In the genomic region with DNA sequence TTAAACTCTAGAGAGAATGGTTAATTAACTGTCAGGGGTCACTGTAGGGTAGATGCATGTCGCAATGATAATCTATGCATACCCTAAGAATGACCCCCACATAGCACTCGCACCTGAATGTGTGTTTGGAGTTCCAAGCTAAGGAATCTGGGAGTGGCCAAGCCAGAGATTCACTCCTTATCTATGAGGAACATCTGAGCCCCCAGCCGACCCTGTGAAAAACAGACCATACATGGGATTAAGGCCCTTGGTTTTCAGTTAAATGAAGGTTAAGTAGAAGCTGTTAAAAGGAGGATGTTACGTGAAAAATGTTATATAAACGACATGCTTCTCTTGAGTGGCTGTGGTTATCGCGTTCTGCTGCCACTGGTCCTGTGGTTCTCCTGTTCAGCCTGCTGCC, we compare ENCODE assay signal across 40 cellular contexts.
"Had no signal": no experiment of that assay in that cellular context is flagged by ENCODE, and none has a peak within 500 bp of the region (broad histone marks: within the 10 kb centered on the region; RNA-seq: fewer than 3 reads in every experiment).

No MANE protein-coding gene starts in this region.

- H3K36me3 Mint-ChIP-seq: activated CD4-positive, alpha-beta memory T cell treated with anti-CD3 and anti-CD28 coated beads for 36 hours; activated CD8-positive, alpha-beta memory T cell treated with anti-CD3 and anti-CD28 coated beads, Interleukin-2, amount 10 ng/mL, durations not matched to agents 7 days and 5 days; activated naive CD8-positive, alpha-beta T cell treated with anti-CD3 and anti-CD28 coated beads for 36 hours had no signal

- H3K4me1 ChIP-seq: Peyer's patch had no signal

- H3K27me3 ChIP-seq: brain microvascular endothelial cell, Peyer's patch had no signal

- H3K27ac ChIP-seq: brain microvascular endothelial cell, KMS-11, Peyer's patch, RWPE1 had no signal

- DNase-seq: activated B cell treated with CpG ODN at 0.5 μM for 24 hours; activated CD4-positive, alpha-beta memory T cell treated with anti-CD3 and anti-CD28 coated beads for 36 hours; activated CD4-positive, alpha-beta T cell treated with anti-CD3 and anti-CD28 coated beads for 4 hours; activated CD4-positive, alpha-beta T cell treated with anti-CD3 and anti-CD28 coated beads, Interleukin-2, amount 50 U/mL, for 1 hour; activated CD4-positive, CD25-positive, alpha-beta regulatory T cell treated with anti-CD3 and anti-CD28 coated beads, Interleukin-2, amount 50 U/mL, for 72 hours; activated CD8-positive, alpha-beta memory T cell treated with anti-CD3 and anti-CD28 coated beads for 24 hours; activated CD8-positive, alpha-beta memory T cell treated with anti-CD3 and anti-CD28 coated beads, Interleukin-2, amount 10 ng/mL, durations not matched to agents 7 days and 5 days; activated effector memory CD4-positive, alpha-beta T cell treated with anti-CD3 and anti-CD28 coated beads, Interleukin-2, amount 50 U/mL, for 16 hours; activated naive CD4-positive, alpha-beta T cell; activated naive CD4-positive, alpha-beta T cell treated with anti-CD3 and anti-CD28 coated beads, Interleukin-2, amount 50 U/mL, for 16 hours; activated naive CD8-positive, alpha-beta T cell treated with anti-CD3 and anti-CD28 coated beads for 36 hours; activated T-cell treated with anti-CD3 and anti-CD28 coated beads, Interleukin-2, amount 50 U/mL, for 1 hour; activated T-cell treated with anti-CD3 and anti-CD28 coated beads, Interleukin-2, amount 50 U/mL, for 72 hours; amniotic stem cell; aorta; brain microvascular endothelial cell; central memory CD4-positive, alpha-beta T cell; MM.1S; MV-4-11; NCI-H1092 treated with DMSO at 0.1 percent for 48 hours; NCI-H1417; NCI-H146; NCI-H187; NCI-H2029 treated with DMSO at 0.1 percent for 48 hours; NCI-H2107; NCI-H2171; NCI-H510A; NCI-H526; NCI-H748 treated with DMSO at 0.1 percent for 48 hours; NK-92 treated with Interleukin-12 subunit alpha and Interleukin-12 subunit beta, amount 100 ng/mL, for 24 hours; PC-3; Peyer's patch; SIG-M5; SW 1271; T-helper 1 cell; T-helper 2 cell; T-helper 9 cell had no signal

- H3K9ac ChIP-seq: KMS-11 had no signal

- H3K4me3 ChIP-seq: Peyer's patch had no signal

- H3K27me3 Mint-ChIP-seq: activated CD4-positive, alpha-beta memory T cell treated with anti-CD3 and anti-CD28 coated beads for 36 hours; activated naive CD8-positive, alpha-beta T cell treated with anti-CD3 and anti-CD28 coated beads for 36 hours; activated T-helper 17 cell treated with anti-CD3 and anti-CD28 coated beads, Interleukin-2, amount 50 U/mL, for 72 hours had no signal

- H3K9me3 ChIP-seq: Peyer's patch had no signal

- H3K4me1 Mint-ChIP-seq: activated B cell treated with CpG ODN at 0.5 μM for 24 hours; activated CD8-positive, alpha-beta memory T cell treated with anti-CD3 and anti-CD28 coated beads, Interleukin-2, amount 10 ng/mL, durations not matched to agents 7 days and 5 days; activated naive CD8-positive, alpha-beta T cell treated with anti-CD3 and anti-CD28 coated beads for 36 hours; activated T-helper 17 cell treated with anti-CD3 and anti-CD28 coated beads, Interleukin-2, amount 50 U/mL, for 72 hours had no signal

- H3K9me3 Mint-ChIP-seq: activated B cell treated with CpG ODN at 0.5 μM for 24 hours; activated CD4-positive, alpha-beta memory T cell treated with anti-CD3 and anti-CD28 coated beads for 36 hours; activated naive CD8-positive, alpha-beta T cell treated with anti-CD3 and anti-CD28 coated beads for 36 hours; activated T-cell treated with anti-CD3 and anti-CD28 coated beads, Interleukin-2, amount 50 U/mL, for 72 hours; activated T-helper 17 cell treated with anti-CD3 and anti-CD28 coated beads, Interleukin-2, amount 50 U/mL, for 72 hours had no signal

- H3K4me3 Mint-ChIP-seq: activated B cell treated with CpG ODN at 0.5 μM for 24 hours; activated CD4-positive, alpha-beta memory T cell treated with anti-CD3 and anti-CD28 coated beads for 36 hours; activated CD8-positive, alpha-beta memory T cell treated with anti-CD3 and anti-CD28 coated beads, Interleukin-2, amount 10 ng/mL, durations not matched to agents 7 days and 5 days; activated naive CD8-positive, alpha-beta T cell treated with anti-CD3 and anti-CD28 coated beads for 36 hours; activated T-cell treated with anti-CD3 and anti-CD28 coated beads, Interleukin-2, amount 50 U/mL, for 72 hours; activated T-helper 17 cell treated with anti-CD3 and anti-CD28 coated beads, Interleukin-2, amount 50 U/mL, for 72 hours had no signal

- H3K27ac Mint-ChIP-seq: activated B cell treated with CpG ODN at 0.5 μM for 24 hours; activated CD4-positive, alpha-beta memory T cell treated with anti-CD3 and anti-CD28 coated beads for 36 hours; activated CD8-positive, alpha-beta memory T cell treated with anti-CD3 and anti-CD28 coated beads, Interleukin-2, amount 10 ng/mL, durations not matched to agents 7 days and 5 days; activated naive CD8-positive, alpha-beta T cell treated with anti-CD3 and anti-CD28 coated beads for 36 hours; activated T-cell treated with anti-CD3 and anti-CD28 coated beads, Interleukin-2, amount 50 U/mL, for 72 hours; activated T-helper 17 cell treated with anti-CD3 and anti-CD28 coated beads, Interleukin-2, amount 50 U/mL, for 72 hours had no signal

- H3K36me3 ChIP-seq: brain microvascular endothelial cell, Peyer's patch had no signal
